12 cellular contexts compared by ENCODE assay signal in the genomic region with DNA sequence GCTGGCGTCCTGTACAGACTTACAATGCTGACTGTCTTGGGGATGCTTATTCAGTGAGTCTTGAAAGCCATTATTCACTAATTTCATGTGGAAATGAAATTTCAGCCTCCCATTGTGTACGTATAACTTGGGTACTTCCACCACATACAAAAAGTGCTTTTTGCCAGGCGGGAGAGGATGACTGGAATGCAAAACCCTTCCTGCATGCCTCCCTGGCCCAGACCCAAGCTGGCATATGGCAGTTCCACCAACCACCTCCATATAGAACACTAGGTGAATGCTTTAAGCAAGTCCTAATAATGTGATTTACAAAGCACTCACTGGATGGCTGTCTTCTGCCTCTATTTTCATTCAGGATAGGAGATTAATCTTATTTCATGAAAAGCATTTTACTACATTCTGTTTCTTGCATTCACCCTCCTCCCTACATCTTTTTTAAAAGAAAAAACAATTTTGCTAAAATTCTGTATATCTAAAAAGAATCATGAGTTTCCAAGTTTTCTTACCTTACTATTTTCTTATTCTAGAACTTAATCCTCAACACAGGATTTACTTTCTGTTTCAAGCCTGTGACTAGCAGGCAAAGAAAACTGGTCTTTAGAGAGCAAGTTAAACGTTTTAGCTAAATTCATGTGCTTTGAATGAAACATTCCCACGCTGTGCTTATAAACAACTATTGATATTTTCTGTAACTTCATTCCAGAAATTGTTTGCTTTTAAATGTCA.
A peak's percentile ranks its signal among the peaks of the same experiment; 100 is the strongest.
DNase-seq lines count a peak whose midpoint lies in the region; ATAC-seq and TF ChIP-seq lines count a peak whose summit lies in the region.
"Had no signal": no experiment of that assay in that cellular context is flagged by ENCODE, and none has a peak within 500 bp of the region (broad histone marks: within the 10 kb centered on the region; RNA-seq: fewer than 3 reads in every experiment).

No MANE protein-coding gene starts in this region.

- H3K4me1 ChIP-seq in right cardiac atrium (ENCODE audit: control insufficient read depth, insufficient read depth, low read length), result peaks cover 2% of the 10 kb centered on the region
- peaks cover 7% of the 10 kb centered on the region for H3K4me1 ChIP-seq in vagina

- TF ChIP-seq POLR2A in vagina (IDR thresholded peaks at IDR 0.05), result no peak

- H3K9me3 ChIP-seq in right cardiac atrium (ENCODE audit: control insufficient read depth, low read length) (no peaks in the 10 kb centered on the region), vagina (no peaks in the 10 kb centered on the region)

- H3K4me3 Mint-ChIP-seq in activated T-cell treated with anti-CD3 and anti-CD28 coated beads, Interleukin-2, amount 50 U/mL, for 72 hours, result no peak overlapping the region
- H3K4me3 Mint-ChIP-seq in MCF 10A (ENCODE audit: unreplicated experiment), result no peak overlapping the region
- H3K4me3 Mint-ChIP-seq: B cell, WTC11 had no signal

- TF ChIP-seq CTCF in vagina (IDR thresholded peaks at IDR 0.05), result no peak
- TF ChIP-seq CTCF in MCF 10A (IDR thresholded peaks at IDR 0.05; ENCODE audit: unreplicated experiment), result no peak

- POLR2A ChIA-PET in MCF 10A (lab: Yijun Ruan, JAX), result interaction anchor here (0.6 kb wide), 1 partner anchor 345 kb away, joined by 3 read pairs; no protein-coding TSS in a partner anchor

- ATAC-seq in right cardiac atrium (no peak), Right ventricle myocardium inferior (no peak), SK-N-SH treated with all-trans-retinoic acid at 6 μM for 48 hours (peak; percentile 69)
- no peak for ATAC-seq in activated T-cell treated with anti-CD3 and anti-CD28 coated beads, Interleukin-2, amount 50 U/mL, for 72 hours (replicated peaks in 1 of 2)
- ATAC-seq: WTC11 had no signal

- H3K27ac Mint-ChIP-seq in activated T-cell treated with anti-CD3 and anti-CD28 coated beads, Interleukin-2, amount 50 U/mL, for 72 hours, result no peak overlapping the region
- H3K27ac Mint-ChIP-seq in MCF 10A (ENCODE audit: low read depth, unreplicated experiment), result no peak overlapping the region
- H3K27ac Mint-ChIP-seq: B cell, WTC11 had no signal

- H3K27ac ChIP-seq in right cardiac atrium (ENCODE audit: low read length) (no peak overlapping the region), vagina (peak overlapping the region; percentile 36)

- no TSS peak for BruUV-seq in MCF 10A (replicated peaks; lab: Mats Ljungman, UMichigan)

- no peaks in the 10 kb centered on the region for H3K36me3 Mint-ChIP-seq in activated T-cell treated with anti-CD3 and anti-CD28 coated beads, Interleukin-2, amount 50 U/mL, for 72 hours (ENCODE audit: insufficient read depth in 2 of 2)
- no peaks in the 10 kb centered on the region for H3K36me3 Mint-ChIP-seq in MCF 10A (ENCODE audit: insufficient read depth, unreplicated experiment)
- H3K36me3 Mint-ChIP-seq: WTC11 had no signal

- DNase-seq in right cardiac atrium (no peak), Right ventricle myocardium inferior (ENCODE audit: missing footprints) (no peak), foreskin melanocyte (peak; percentile 43), vagina (ENCODE audit: extremely low spot score in 2 of 2) (no peak), MCF 10A (ENCODE audit: unreplicated experiment) (no peak)
- no peak for DNase-seq in activated T-cell treated with anti-CD3 and anti-CD28 coated beads, Interleukin-2, amount 50 U/mL, for 72 hours
- no peak for DNase-seq in activated CD8-positive, alpha-beta memory T cell treated with anti-CD3 and anti-CD28 coated beads, Interleukin-2, amount 50 U/mL, for 4 hours
- DNase-seq: NCI-H1436 had no signal

- WGBS in right cardiac atrium, result 61% methylated on average over 5 of the region's 5 CpGs

- H3K4me3 ChIP-seq in right cardiac atrium (ENCODE audit: low read length), result peak overlapping the region; percentile 10
- H3K4me3 ChIP-seq in vagina, result peak overlapping the region in 1 of 2 donors; percentile 13
- H3K4me3 ChIP-seq: lung had no signal

- H3K4me1 Mint-ChIP-seq in activated T-cell treated with anti-CD3 and anti-CD28 coated beads, Interleukin-2, amount 50 U/mL, for 72 hours (ENCODE audit: low read depth), result no peaks in the 10 kb centered on the region
- no peaks in the 10 kb centered on the region for H3K4me1 Mint-ChIP-seq in MCF 10A (ENCODE audit: insufficient read depth, unreplicated experiment)
- H3K4me1 Mint-ChIP-seq: B cell, WTC11 had no signal

- H3K27me3 Mint-ChIP-seq in activated T-cell treated with anti-CD3 and anti-CD28 coated beads, Interleukin-2, amount 50 U/mL, for 72 hours (ENCODE audit: low read depth), result no peaks in the 10 kb centered on the region
- no peaks in the 10 kb centered on the region for H3K27me3 Mint-ChIP-seq in MCF 10A (ENCODE audit: insufficient read depth, unreplicated experiment)

- H3K9me3 Mint-ChIP-seq in activated T-cell treated with anti-CD3 and anti-CD28 coated beads, Interleukin-2, amount 50 U/mL, for 72 hours, result no peaks in the 10 kb centered on the region
- H3K9me3 Mint-ChIP-seq in MCF 10A (ENCODE audit: unreplicated experiment), result no peaks in the 10 kb centered on the region
- H3K9me3 Mint-ChIP-seq: WTC11 had no signal

- intact Hi-C loops in right cardiac atrium (cut with DNase I) (no loop called here), Right ventricle myocardium inferior (cut with DNase I) (no loop called here), vagina (cut with DNase I) (no loop called here), MCF 10A (cut with micrococcal nuclease) (no loop called here)

- CTCF ChIA-PET in MCF 10A (lab: Yijun Ruan, JAX), result interaction anchor here (0.5 to 1.1 kb wide), 2 partner anchors 13 to 544 kb away, joined by 3 read pairs; no protein-coding TSS in a partner anchor

- H3K27me3 ChIP-seq in right cardiac atrium (ENCODE audit: control insufficient read depth, insufficient read depth) (no peaks in the 10 kb centered on the region), vagina (no peaks in the 10 kb centered on the region)

- no peaks in the 10 kb centered on the region for H3K36me3 ChIP-seq in vagina

TF ChIP-seq in SK-N-SH treated with all-trans-retinoic acid at 6 μM for 48 hours, 23 proteins besides CTCF, POLR2A, EP300 and RAD21 (continues in another document):
- TF ChIP-seq, protein P1, sequence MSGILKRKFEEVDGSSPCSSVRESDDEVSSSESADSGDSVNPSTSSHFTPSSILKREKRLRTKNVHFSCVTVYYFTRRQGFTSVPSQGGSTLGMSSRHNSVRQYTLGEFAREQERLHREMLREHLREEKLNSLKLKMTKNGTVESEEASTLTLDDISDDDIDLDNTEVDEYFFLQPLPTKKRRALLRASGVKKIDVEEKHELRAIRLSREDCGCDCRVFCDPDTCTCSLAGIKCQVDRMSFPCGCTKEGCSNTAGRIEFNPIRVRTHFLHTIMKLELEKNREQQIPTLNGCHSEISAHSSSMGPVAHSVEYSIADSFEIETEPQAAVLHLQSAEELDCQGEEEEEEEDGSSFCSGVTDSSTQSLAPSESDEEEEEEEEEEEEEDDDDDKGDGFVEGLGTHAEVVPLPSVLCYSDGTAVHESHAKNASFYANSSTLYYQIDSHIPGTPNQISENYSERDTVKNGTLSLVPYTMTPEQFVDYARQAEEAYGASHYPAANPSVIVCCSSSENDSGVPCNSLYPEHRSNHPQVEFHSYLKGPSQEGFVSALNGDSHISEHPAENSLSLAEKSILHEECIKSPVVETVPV (CRISPR knock-in tag; IDR thresholded peaks at IDR 0.05), result no peak
- TF ChIP-seq BACH2 (CRISPR knock-in tag; IDR thresholded peaks at IDR 0.05; ENCODE audit: borderline replicate concordance) (no peak), CSDC2 (CRISPR knock-in tag; IDR thresholded peaks at IDR 0.05) (no peak), ZC3H10 (CRISPR knock-in tag; IDR thresholded peaks at IDR 0.05) (no peak), OSR1 (CRISPR knock-in tag; IDR thresholded peaks at IDR 0.05) (no peak), TSHZ2 (CRISPR knock-in tag; IDR thresholded peaks at IDR 0.05) (no peak), ARNTL (CRISPR knock-in tag; IDR thresholded peaks at IDR 0.05; ENCODE audit: borderline replicate concordance, low read depth) (no peak), ESRRG (CRISPR knock-in tag; IDR thresholded peaks at IDR 0.05) (no peak), SNAI2 (CRISPR knock-in tag; IDR thresholded peaks at IDR 0.05) (no peak), ZFP3 (CRISPR knock-in tag; IDR thresholded peaks at IDR 0.05) (no peak)
- TF ChIP-seq, protein P2, sequence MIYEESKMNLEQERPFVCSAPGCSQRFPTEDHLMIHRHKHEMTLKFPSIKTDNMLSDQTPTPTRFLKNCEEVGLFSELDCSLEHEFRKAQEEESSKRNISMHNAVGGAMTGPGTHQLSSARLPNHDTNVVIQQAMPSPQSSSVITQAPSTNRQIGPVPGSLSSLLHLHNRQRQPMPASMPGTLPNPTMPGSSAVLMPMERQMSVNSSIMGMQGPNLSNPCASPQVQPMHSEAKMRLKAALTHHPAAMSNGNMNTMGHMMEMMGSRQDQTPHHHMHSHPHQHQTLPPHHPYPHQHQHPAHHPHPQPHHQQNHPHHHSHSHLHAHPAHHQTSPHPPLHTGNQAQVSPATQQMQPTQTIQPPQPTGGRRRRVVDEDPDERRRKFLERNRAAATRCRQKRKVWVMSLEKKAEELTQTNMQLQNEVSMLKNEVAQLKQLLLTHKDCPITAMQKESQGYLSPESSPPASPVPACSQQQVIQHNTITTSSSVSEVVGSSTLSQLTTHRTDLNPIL (CRISPR knock-in tag; IDR thresholded peaks at IDR 0.05; ENCODE audit: low read depth), result no peak
